ENCODE assay signal across 8 cellular contexts in the genomic region with DNA sequence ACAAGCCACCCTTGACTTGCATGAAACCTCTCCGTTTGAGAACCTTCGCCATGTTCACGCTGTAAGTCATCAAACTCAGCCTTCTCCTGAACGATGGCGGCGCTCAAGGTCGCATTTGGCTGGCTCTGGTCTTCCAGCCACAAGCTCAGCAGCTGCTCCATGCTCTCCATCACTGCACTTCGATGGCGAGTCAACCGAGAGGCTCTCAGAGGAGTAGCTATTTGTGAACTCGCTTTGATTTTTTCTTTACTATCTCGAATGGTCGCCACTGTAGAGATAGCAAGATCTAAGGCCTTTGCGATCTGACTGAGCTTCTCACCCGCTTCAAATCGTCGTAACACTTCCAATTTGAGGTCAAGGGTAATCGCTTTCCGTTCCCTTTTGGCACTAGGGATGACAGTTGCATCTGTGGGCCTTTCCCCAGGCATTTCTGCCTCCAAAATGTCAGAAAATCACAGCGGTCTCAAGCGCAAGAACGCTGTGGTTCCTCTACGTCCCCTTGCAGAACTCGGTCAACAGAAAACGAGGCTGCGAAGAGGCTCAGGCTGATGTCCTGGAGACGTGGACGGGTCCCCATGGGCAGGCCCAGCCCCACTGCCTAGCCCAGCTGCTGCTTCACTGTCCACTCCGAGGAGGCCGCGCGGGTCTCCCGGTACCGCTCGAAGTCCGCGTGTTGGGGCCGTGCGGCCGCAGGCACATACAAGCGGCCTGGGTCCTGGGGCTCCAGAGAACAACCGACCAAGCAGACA. TPM values are rescaled to one million over a fixed set of nuclear protein-coding genes. Genes with fewer than 3 reads are reported as not detected.
DNase-seq lines count a peak whose midpoint lies in the region; ATAC-seq and TF ChIP-seq lines count a peak whose summit lies in the region.

No MANE protein-coding gene starts in this region.

- intact Hi-C loops in activated CD4-positive, alpha-beta T cell treated with anti-CD3 and anti-CD28 coated beads for 36 hours (cut with DNase I, micrococcal nuclease) = loop anchor here in 1 of 2 experiments (1.0 to 10.0 kb wide), 10 partner anchors 23 to 1517 kb away; partner anchors contain the start of genes ANKRD11, CHMP1A, DEF8 and FANCA

- TF ChIP-seq CTCF in RWPE2 (IDR thresholded peaks at IDR 0.05; ENCODE audit: poor library complexity, severe bottlenecking) (no peak), osteoblast (IDR thresholded peaks at IDR 0.05; ENCODE audit: extremely low read depth, low read depth, low read length) (no peak)

- H3K27ac ChIP-seq in RWPE2 (ENCODE audit: poor library complexity, severe bottlenecking) (peak overlapping the region; percentile 60), esophagus (ENCODE audit: low read depth in 2 of 2, low read length in 1 of 2) (peak overlapping the region; percentile 86 to 90), osteoblast (ENCODE audit: low read depth, low read length) (peak overlapping the region; percentile 92)

- H3K4me3 Mint-ChIP-seq in activated CD4-positive, alpha-beta T cell treated with anti-CD3 and anti-CD28 coated beads for 36 hours = peak overlapping the region; percentile 99

- peak overlapping the region; percentile 95 for H3K4me3 ChIP-seq in RWPE2 (ENCODE audit: severe bottlenecking)
- H3K4me3 ChIP-seq in esophagus (ENCODE audit: low read depth in 1 of 2, low read length in 2 of 2) = peak overlapping the region; percentile 93 to 99
- H3K4me3 ChIP-seq in osteoblast (ENCODE audit: insufficient read depth, low read length) = peak overlapping the region; percentile 99

- peak overlapping the region; percentile 96 for H2AFZ ChIP-seq in osteoblast (ENCODE audit: low read length)

- ATAC-seq in activated CD4-positive, alpha-beta T cell treated with anti-CD3 and anti-CD28 coated beads for 36 hours = peak; percentile 18
- ATAC-seq in RWPE2 (ENCODE audit: low read depth) (peak; percentile 24), HG03280 (IDR thresholded peaks at IDR 0.05; ENCODE audit: unreplicated experiment) (no peak)

- 46 to 48% methylated on average over 42 of the region's 42 CpGs for WGBS in esophagus, 2 donors

- H3K79me2 ChIP-seq in osteoblast (ENCODE audit: insufficient read depth, low read length) = peaks cover 63% of the 10 kb centered on the region

- H3K9me3 Mint-ChIP-seq in activated CD4-positive, alpha-beta T cell treated with anti-CD3 and anti-CD28 coated beads for 36 hours (ENCODE audit: low read depth) = no peaks in the 10 kb centered on the region

- H3K27me3 ChIP-seq in RWPE2 (ENCODE audit: insufficient read depth, poor library complexity, severe bottlenecking) (no peaks in the 10 kb centered on the region), esophagus (ENCODE audit: control insufficient read depth in 1 of 2, insufficient read depth in 2 of 2, low read length in 2 of 2) (no peaks in the 10 kb centered on the region), osteoblast (ENCODE audit: insufficient read depth, low read length) (no peaks in the 10 kb centered on the region)

- DNase-seq in activated CD4-positive, alpha-beta T cell treated with anti-CD3 and anti-CD28 coated beads for 36 hours = no peak
- DNase-seq in activated CD4-positive, alpha-beta T cell treated with anti-CD3 and anti-CD28 coated beads for 48 hours = no peak
- no peak for DNase-seq in RWPE2 (ENCODE audit: low spot score)
- DNase-seq in osteoblast (ENCODE audit: insufficient read length, low spot score, missing footprints) = no peak
- DNase-seq in NCI-H510A (lab: John Stamatoyannopoulos, UW) = no peak
- DNase-seq in islet precursor cell = no peak

- H3K36me3 Mint-ChIP-seq in activated CD4-positive, alpha-beta T cell treated with anti-CD3 and anti-CD28 coated beads for 36 hours (ENCODE audit: low read depth) = peaks cover 24% of the 10 kb centered on the region

- H4K20me1 ChIP-seq in osteoblast (ENCODE audit: insufficient read depth, low read length) = peaks cover 4% of the 10 kb centered on the region

- CTCF ChIA-PET in activated CD4-positive, alpha-beta T cell treated with anti-CD3 and anti-CD28 coated beads for 36 hours (lab: Charles Lee) = interaction anchor here (0.8 to 1.6 kb wide), 3 partner anchors 59 to 272 kb away, joined by 3 read pairs; no protein-coding TSS in a partner anchor

- H3K36me3 ChIP-seq in RWPE2 (ENCODE audit: low read depth) (peaks cover 16% of the 10 kb centered on the region), esophagus (ENCODE audit: control insufficient read depth in 2 of 2, insufficient read depth in 2 of 2, low read length in 1 of 2) (peaks cover 0 to 4% of the 10 kb centered on the region in 2 donors), osteoblast (ENCODE audit: insufficient read depth, low read length) (no peaks in the 10 kb centered on the region)

- peaks cover 32% of the 10 kb centered on the region for H3K4me1 Mint-ChIP-seq in activated CD4-positive, alpha-beta T cell treated with anti-CD3 and anti-CD28 coated beads for 36 hours

- no peaks in the 10 kb centered on the region for H3K27me3 Mint-ChIP-seq in activated CD4-positive, alpha-beta T cell treated with anti-CD3 and anti-CD28 coated beads for 36 hours

- H3K27ac Mint-ChIP-seq in activated CD4-positive, alpha-beta T cell treated with anti-CD3 and anti-CD28 coated beads for 36 hours = peak overlapping the region; percentile 83

- H3K9me3 ChIP-seq in RWPE2 (ENCODE audit: severe bottlenecking) (no peaks in the 10 kb centered on the region), esophagus (ENCODE audit: control insufficient read depth in 2 of 2, insufficient read depth in 1 of 2, low read depth in 1 of 2, low read length in 1 of 2) (peaks cover 0 to 5% of the 10 kb centered on the region in 2 donors), osteoblast (ENCODE audit: low read depth, low read length) (no peaks in the 10 kb centered on the region)

- peak overlapping the region; percentile 98 for H3K4me2 ChIP-seq in osteoblast (ENCODE audit: insufficient read depth, low read length)

- POLR2A ChIA-PET in activated CD4-positive, alpha-beta T cell treated with anti-CD3 and anti-CD28 coated beads for 36 hours (lab: Charles Lee) = interaction anchor here (0.6 kb wide), 1 partner anchor 98 kb away, joined by 4 read pairs; no protein-coding TSS in a partner anchor

- H3K4me1 ChIP-seq in RWPE2 (ENCODE audit: insufficient read depth, poor library complexity, severe bottlenecking) (peaks cover 14% of the 10 kb centered on the region), esophagus (ENCODE audit: control insufficient read depth in 2 of 2, insufficient read depth in 2 of 2, low read length in 1 of 2) (peaks cover 0 to 7% of the 10 kb centered on the region in 2 donors), osteoblast (ENCODE audit: insufficient read depth, low read length) (peaks cover 21% of the 10 kb centered on the region)

RNA-seq across cellular contexts. Expression of gene DEF8, which starts 23.1 kb away (rescaled TPM):
- 10 to 100 TPM; 21.1 to 25.9 TPM for total RNA-seq in activated CD4-positive, alpha-beta T cell treated with anti-CD3 and anti-CD28 coated beads for 36 hours
- 10 to 100 TPM; 47.0 to 47.2 TPM for polyA plus RNA-seq in esophagus
- total RNA-seq in osteoblast = 48.6 and 48.9 TPM in 2 replicates

RNA-seq across cellular contexts. Expression of gene DBNDD1, which starts 47.6 kb away (rescaled TPM):
- 1 to 10 TPM; 1.2 to 1.5 TPM for total RNA-seq in activated CD4-positive, alpha-beta T cell treated with anti-CD3 and anti-CD28 coated beads for 36 hours
- 10 to 100 TPM; 17.9 TPM for polyA plus RNA-seq in esophagus
- total RNA-seq in osteoblast = 0.29 and 1.1 TPM in 2 replicates

RNA-seq across cellular contexts. Expression of gene TUBB3, which starts 48.5 kb away (rescaled TPM):
- under 1 TPM; 0.40 to 0.43 TPM for total RNA-seq in activated CD4-positive, alpha-beta T cell treated with anti-CD3 and anti-CD28 coated beads for 36 hours
- polyA plus RNA-seq in esophagus = 1 to 10 TPM in 1 of 2 donors, under 1 TPM in 1; 0.16 to 1.5 TPM
- 166 and 239 TPM in 2 replicates for total RNA-seq in osteoblast

RNA-seq across cellular contexts. Expression of gene MC1R, which starts 53.0 kb away (rescaled TPM):
- 1 to 10 TPM; 1.2 to 2.0 TPM for total RNA-seq in activated CD4-positive, alpha-beta T cell treated with anti-CD3 and anti-CD28 coated beads for 36 hours
- polyA plus RNA-seq in esophagus = 1 to 10 TPM; 1.3 to 3.3 TPM
- 4.7 and 5.1 TPM in 2 replicates for total RNA-seq in osteoblast

Comparison
In these comparisons a context has a peak if more than half of its experiments do, and no peak if none do; other contexts are left out.
1. RNA of gene TUBB3, which starts 48.5 kb away (total RNA-seq): 166 to 239 TPM in osteoblast; 0.40 to 0.43 TPM in activated CD4-positive, alpha-beta T cell treated with anti-CD3 and anti-CD28 coated beads for 36 hours; every median in the first group is over 100 times any median in the second.
2. Peak in every context shown above with its lines, with median percentiles within 50 percentile points of each other: H3K27ac ChIP-seq and H3K4me3 ChIP-seq.